In genomic region chr9:69121155-69122085, GRCh38 we compare ENCODE assay signal across 8 cellular contexts. TPM values are rescaled to one million over a fixed set of nuclear protein-coding genes. Genes with fewer than 3 reads are reported as not detected.
DNase-seq lines count a peak whose midpoint lies in the region; ATAC-seq and TF ChIP-seq lines count a peak whose summit lies in the region.

No MANE protein-coding gene starts in this region.

- peak overlapping the region; percentile 91 for H3K9ac ChIP-seq in PC-3 (ENCODE audit: low read length)
- peak overlapping the region; percentile 68 for H3K9ac ChIP-seq in rectal smooth muscle tissue (ENCODE audit: low read length)

- no peaks in the 10 kb centered on the region for H3K27me3 ChIP-seq in PC-3 (ENCODE audit: low read length)
- no peaks in the 10 kb centered on the region for H3K27me3 ChIP-seq in hepatocyte
- H3K27me3 ChIP-seq in rectal smooth muscle tissue (ENCODE audit: control insufficient read depth, insufficient read depth, low read length): no peaks in the 10 kb centered on the region

- H4K20me1 ChIP-seq in PC-3 (ENCODE audit: low read length) (no peaks in the 10 kb centered on the region), hepatocyte (ENCODE audit: insufficient read depth, poor library complexity, severe bottlenecking) (no peaks in the 10 kb centered on the region)

- no peaks in the 10 kb centered on the region for H3K36me3 ChIP-seq in PC-3 (ENCODE audit: low read depth, low read length)
- H3K36me3 ChIP-seq in hepatocyte (replicated peaks; ENCODE audit: insufficient read depth, low read depth): no peaks in the 10 kb centered on the region
- H3K36me3 ChIP-seq in rectal smooth muscle tissue (ENCODE audit: control insufficient read depth, insufficient read depth, low read length): no peaks in the 10 kb centered on the region

- CTCF ChIA-PET in PC-3 (lab: Charles Lee): interaction anchor here (0.5 to 1.6 kb wide), 5 partner anchors 14 to 118 kb away, joined by 3 to 12 read pairs (median 5); no protein-coding TSS in a partner anchor

- intact Hi-C loops in PC-3 (cut with micrococcal nuclease): loop anchor here (5.0 kb wide), 3 partner anchors 56 to 71 kb away; no protein-coding TSS in a partner anchor

- WGBS in hepatocyte (ENCODE audit: low lambda C conversion rate, missing lambda C conversion rate): under 1% methylated on average over 67 of the region's 87 CpGs

- no peak for TF ChIP-seq CTCF in PC-3 (conservative IDR thresholded peaks at IDR 0.05; ENCODE audit: low read depth, low read length)
- TF ChIP-seq CTCF in hepatocyte (IDR thresholded peaks at IDR 0.05; ENCODE audit: poor library complexity): peak; percentile 22

- H3K4me2 ChIP-seq in PC-3 (ENCODE audit: low read length) (peak overlapping the region; percentile 85), hepatocyte (peak overlapping the region; percentile 88)

- H3K4me3 ChIP-seq in PC-3 (ENCODE audit: low read length): peak overlapping the region; percentile 79
- peak overlapping the region; percentile 75 for H3K4me3 ChIP-seq in hepatocyte
- H3K4me3 ChIP-seq in rectal smooth muscle tissue (ENCODE audit: low read length): peak overlapping the region; percentile 96

- no TSS peak for BruUV-seq in PC-3 (replicated peaks; lab: Mats Ljungman, UMichigan)

- DNase-seq in Caki2 (ENCODE audit: low read depth) (peak; percentile 66), PC-3 (peak; percentile 50), amygdala (lab: John Stamatoyannopoulos, UW) (peak in 42 of 56 donors; percentile 14 to 78 (median 64)), hepatocyte (ENCODE audit: low spot score) (peak; percentile 83), NCI-H524 treated with DMSO at 0.1 percent for 48 hours (lab: John Stamatoyannopoulos, UW) (no peak)

- H3K9me2 ChIP-seq in PC-3 (replicated peaks; ENCODE audit: low read length) (no peaks in the 10 kb centered on the region), hepatocyte (replicated peaks; ENCODE audit: insufficient read depth) (no peaks in the 10 kb centered on the region)

- no peaks in the 10 kb centered on the region for H3F3A ChIP-seq in PC-3 (ENCODE audit: low read length, unreplicated experiment)

- no peaks in the 10 kb centered on the region for H3K9me3 ChIP-seq in PC-3 (ENCODE audit: low read length)
- H3K9me3 ChIP-seq in hepatocyte (ENCODE audit: low read depth): no peaks in the 10 kb centered on the region

- H3K4me1 ChIP-seq in PC-3 (ENCODE audit: insufficient read depth, low read length) (peaks cover 14% of the 10 kb centered on the region), hepatocyte (ENCODE audit: insufficient read depth) (no peaks in the 10 kb centered on the region), rectal smooth muscle tissue (ENCODE audit: control insufficient read depth, insufficient read depth, low read length) (peaks cover 4% of the 10 kb centered on the region)

- H2AFZ ChIP-seq in PC-3 (ENCODE audit: low read length) (peak overlapping the region; percentile 64), hepatocyte (peak overlapping the region; percentile 64)

- H3K79me2 ChIP-seq in PC-3 (ENCODE audit: low read length): peaks cover 16% of the 10 kb centered on the region
- peaks cover 4% of the 10 kb centered on the region for H3K79me2 ChIP-seq in hepatocyte

- in situ Hi-C loops in Caki2 (cut with HindIII; ENCODE audit: low pct_unique_long_range_greater_than_20kb, low sequenced_read_pairs): no loop called here

- ATAC-seq in GM19395 (IDR thresholded peaks at IDR 0.05; ENCODE audit: unreplicated experiment) (peak; percentile 74), HG03442 (IDR thresholded peaks at IDR 0.05; ENCODE audit: unreplicated experiment) (peak; percentile 49), PC-3 (peak; percentile 50)

- POLR2A ChIA-PET in PC-3 (lab: Charles Lee; ENCODE audit: unreplicated experiment): interaction anchor here (0.7 to 1.3 kb wide), 2 partner anchors 59 to 63 kb away, joined by 3 to 5 read pairs; no protein-coding TSS in a partner anchor

- H3K27ac ChIP-seq in PC-3 (ENCODE audit: low read length): peak overlapping the region; percentile 99
- peak overlapping the region; percentile 99 for H3K27ac ChIP-seq in hepatocyte
- peak overlapping the region; percentile 32 for H3K27ac ChIP-seq in rectal smooth muscle tissue (ENCODE audit: low read depth, low read length)

RNA-seq across cellular contexts. Expression of gene TJP2, which starts 52.7 kb away (rescaled TPM):
- 33.2 and 33.9 TPM in 2 replicates for total RNA-seq in Caki2 (2014; rRNA removed; shearing (Covaris generic); ENCODE audit: low replicate concordance)
- total RNA-seq in PC-3 (2014; rRNA removed) (106 and 124 TPM in 2 replicates), hepatocyte (126 and 131 TPM in 2 replicates)
- polyA plus RNA-seq in hepatocyte: 67.2 and 69.9 TPM in 2 replicates

Comparison
In these comparisons a context has a peak if more than half of its experiments do, and no peak if none do; other contexts are left out.
1. H3K27ac ChIP-seq: peak in every context shown above with its lines; median percentile 99 in PC-3; 99 in hepatocyte; 32 in rectal smooth muscle tissue.